In genomic region chr16:86619263-86619935, GRCh38 we compare ENCODE assay signal across 2 cellular contexts.
TF ChIP-seq lines count a peak whose summit lies in the region.

No MANE protein-coding gene starts in this region.

TF ChIP-seq in HepG2, 621 proteins besides CTCF, POLR2A, EP300 and RAD21:
- TF ChIP-seq, protein P1, sequence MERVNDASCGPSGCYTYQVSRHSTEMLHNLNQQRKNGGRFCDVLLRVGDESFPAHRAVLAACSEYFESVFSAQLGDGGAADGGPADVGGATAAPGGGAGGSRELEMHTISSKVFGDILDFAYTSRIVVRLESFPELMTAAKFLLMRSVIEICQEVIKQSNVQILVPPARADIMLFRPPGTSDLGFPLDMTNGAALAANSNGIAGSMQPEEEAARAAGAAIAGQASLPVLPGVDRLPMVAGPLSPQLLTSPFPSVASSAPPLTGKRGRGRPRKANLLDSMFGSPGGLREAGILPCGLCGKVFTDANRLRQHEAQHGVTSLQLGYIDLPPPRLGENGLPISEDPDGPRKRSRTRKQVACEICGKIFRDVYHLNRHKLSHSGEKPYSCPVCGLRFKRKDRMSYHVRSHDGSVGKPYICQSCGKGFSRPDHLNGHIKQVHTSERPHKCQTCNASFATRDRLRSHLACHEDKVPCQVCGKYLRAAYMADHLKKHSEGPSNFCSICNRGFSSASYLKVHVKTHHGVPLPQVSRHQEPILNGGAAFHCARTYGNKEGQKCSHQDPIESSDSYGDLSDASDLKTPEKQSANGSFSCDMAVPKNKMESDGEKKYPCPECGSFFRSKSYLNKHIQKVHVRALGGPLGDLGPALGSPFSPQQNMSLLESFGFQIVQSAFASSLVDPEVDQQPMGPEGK (CRISPR knock-in tag; IDR thresholded peaks at IDR 0.05): no peak
- TF ChIP-seq ZFP36 (IDR thresholded peaks at IDR 0.05; ENCODE audit: borderline replicate concordance, low read depth, low read length, partially characterized antibody): no peak
- TF ChIP-seq, protein P2, sequence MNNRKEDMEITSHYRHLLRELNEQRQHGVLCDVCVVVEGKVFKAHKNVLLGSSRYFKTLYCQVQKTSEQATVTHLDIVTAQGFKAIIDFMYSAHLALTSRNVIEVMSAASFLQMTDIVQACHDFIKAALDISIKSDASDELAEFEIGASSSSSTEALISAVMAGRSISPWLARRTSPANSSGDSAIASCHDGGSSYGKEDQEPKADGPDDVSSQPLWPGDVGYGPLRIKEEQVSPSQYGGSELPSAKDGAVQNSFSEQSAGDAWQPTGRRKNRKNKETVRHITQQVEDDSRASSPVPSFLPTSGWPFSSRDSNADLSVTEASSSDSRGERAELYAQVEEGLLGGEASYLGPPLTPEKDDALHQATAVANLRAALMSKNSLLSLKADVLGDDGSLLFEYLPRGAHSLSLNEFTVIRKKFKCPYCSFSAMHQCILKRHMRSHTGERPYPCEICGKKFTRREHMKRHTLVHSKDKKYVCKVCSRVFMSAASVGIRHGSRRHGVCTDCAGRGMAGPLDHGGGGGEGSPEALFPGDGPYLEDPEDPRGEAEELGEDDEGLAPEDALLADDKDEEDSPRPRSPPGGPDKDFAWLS (CRISPR knock-in tag; IDR thresholded peaks at IDR 0.05; ENCODE audit: borderline replicate concordance): no peak
- TF ChIP-seq, protein P3, sequence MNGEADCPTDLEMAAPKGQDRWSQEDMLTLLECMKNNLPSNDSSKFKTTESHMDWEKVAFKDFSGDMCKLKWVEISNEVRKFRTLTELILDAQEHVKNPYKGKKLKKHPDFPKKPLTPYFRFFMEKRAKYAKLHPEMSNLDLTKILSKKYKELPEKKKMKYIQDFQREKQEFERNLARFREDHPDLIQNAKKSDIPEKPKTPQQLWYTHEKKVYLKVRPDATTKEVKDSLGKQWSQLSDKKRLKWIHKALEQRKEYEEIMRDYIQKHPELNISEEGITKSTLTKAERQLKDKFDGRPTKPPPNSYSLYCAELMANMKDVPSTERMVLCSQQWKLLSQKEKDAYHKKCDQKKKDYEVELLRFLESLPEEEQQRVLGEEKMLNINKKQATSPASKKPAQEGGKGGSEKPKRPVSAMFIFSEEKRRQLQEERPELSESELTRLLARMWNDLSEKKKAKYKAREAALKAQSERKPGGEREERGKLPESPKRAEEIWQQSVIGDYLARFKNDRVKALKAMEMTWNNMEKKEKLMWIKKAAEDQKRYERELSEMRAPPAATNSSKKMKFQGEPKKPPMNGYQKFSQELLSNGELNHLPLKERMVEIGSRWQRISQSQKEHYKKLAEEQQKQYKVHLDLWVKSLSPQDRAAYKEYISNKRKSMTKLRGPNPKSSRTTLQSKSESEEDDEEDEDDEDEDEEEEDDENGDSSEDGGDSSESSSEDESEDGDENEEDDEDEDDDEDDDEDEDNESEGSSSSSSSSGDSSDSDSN (CRISPR knock-in tag; IDR thresholded peaks at IDR 0.05): no peak

TF ChIP-seq in SK-N-SH, 30 proteins besides CTCF, POLR2A, EP300 and RAD21:
- TF ChIP-seq NRF1 (IDR thresholded peaks at IDR 0.05; ENCODE audit: low read depth, low read length): no peak
- TF ChIP-seq, protein P4, sequence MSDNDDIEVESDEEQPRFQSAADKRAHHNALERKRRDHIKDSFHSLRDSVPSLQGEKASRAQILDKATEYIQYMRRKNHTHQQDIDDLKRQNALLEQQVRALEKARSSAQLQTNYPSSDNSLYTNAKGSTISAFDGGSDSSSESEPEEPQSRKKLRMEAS (IDR thresholded peaks at IDR 0.05; ENCODE audit: low read depth): no peak
- TF ChIP-seq SMC3 (IDR thresholded peaks at IDR 0.05; ENCODE audit: low read depth, low read length): no peak
- no peak for TF ChIP-seq RCOR1 (IDR thresholded peaks at IDR 0.05; ENCODE audit: low read length)
- no peak for TF ChIP-seq FOXM1 (IDR thresholded peaks at IDR 0.05; ENCODE audit: low read depth)
- no peak for TF ChIP-seq FOXJ3 (CRISPR knock-in tag; IDR thresholded peaks at IDR 0.05)
